In genomic region chr9:126886194-126886830, GRCh38 we compare ENCODE assay signal across 16 cellular contexts. TPM values are rescaled to one million over a fixed set of nuclear protein-coding genes. Genes with fewer than 3 reads are reported as not detected.
DNase-seq lines count a peak whose midpoint lies in the region; ATAC-seq, FAIRE-seq and TF ChIP-seq lines count a peak whose summit lies in the region.
"Had no signal": no experiment of that assay in that cellular context is flagged by ENCODE, and none has a peak within 500 bp of the region (broad histone marks: within the 10 kb centered on the region; RNA-seq: fewer than 3 reads in every experiment).

No MANE protein-coding gene starts in this region.

- in situ Hi-C loops in HepG2 (cut with HindIII; ENCODE audit: extremely low pct_ligation_motif_present, low pct_unique_long_range_greater_than_20kb) = no loop called here

- peaks cover 26% of the 10 kb centered on the region for H3K4me1 ChIP-seq in HepG2 (ENCODE audit: insufficient read depth, low read length)
- H3K4me1 ChIP-seq in right lobe of liver = peaks cover 0 to 9% (median 2%) of the 10 kb centered on the region in 4 donors
- no peaks in the 10 kb centered on the region for H3K4me1 ChIP-seq in mesodermal cell (ENCODE audit: control insufficient read depth, insufficient read depth, low read length, poor library complexity, severe bottlenecking)
- no peaks in the 10 kb centered on the region for H3K4me1 ChIP-seq in upper lobe of right lung

- H4K20me1 ChIP-seq in HepG2 (ENCODE audit: insufficient read depth, low read length) = no peaks in the 10 kb centered on the region; the same call in 1 of the 2 replicates

- 89% methylated on average over 10 of the region's 15 CpGs for WGBS in HepG2 (ENCODE audit: low lambda C conversion rate)
- 100% methylated on average over 2 of the region's 15 CpGs for WGBS in right lobe of liver (ENCODE audit: insufficient coverage, low coverage, low lambda C conversion rate, missing lambda C conversion rate)
- 58 to 59% methylated on average over 12 to 15 of the region's 15 CpGs for WGBS in mesodermal cell (ENCODE audit: insufficient coverage in 2 of 2), 2 experiments

- H3K4me1 Mint-ChIP-seq in glutamatergic neuron (ENCODE audit: low read depth, unreplicated experiment) = peaks cover 38% of the 10 kb centered on the region
- H3K4me1 Mint-ChIP-seq in activated naive CD8-positive, alpha-beta T cell treated with anti-CD3 and anti-CD28 coated beads for 36 hours = peaks cover 4% of the 10 kb centered on the region

- POLR2A ChIA-PET in HepG2 (lab: Yijun Ruan, JAX) = interaction anchor here (0.6 kb wide), 1 partner anchor 27 kb away, joined by 3 read pairs; no protein-coding TSS in a partner anchor

- no peak overlapping the region for H3K4me3 ChIP-seq in HepG2 (replicated peaks in 1 of 3; ENCODE audit: insufficient read depth in 1 of 3, low read depth in 2 of 3, low read length in 3 of 3)
- no peak overlapping the region for H3K4me3 ChIP-seq in right lobe of liver
- H3K4me3 ChIP-seq in mesodermal cell (ENCODE audit: extremely low read depth, insufficient read depth, low read length, poor library complexity, severe bottlenecking) = no peak overlapping the region
- H3K4me3 ChIP-seq in upper lobe of right lung = no peak overlapping the region
- H3K4me3 ChIP-seq: PC-9 had no signal

- H3K36me3 ChIP-seq in HepG2 (replicated peaks in 1 of 2; ENCODE audit: control insufficient read depth in 1 of 2, insufficient read depth in 2 of 2, low read length in 2 of 2) (peaks cover 5 to 12% of the 10 kb centered on the region in 2 experiments; a peak in 3 of 5 replicates), right lobe of liver (peaks cover 0 to 3% (median 0%) of the 10 kb centered on the region in 4 donors), mesodermal cell (ENCODE audit: control insufficient read depth, insufficient read depth, low read length) (peaks cover 23% of the 10 kb centered on the region), upper lobe of right lung (peaks cover 21% of the 10 kb centered on the region)

- H3K27ac ChIP-seq in HepG2 (ENCODE audit: extremely low read length, insufficient read depth, low read length) (no peak overlapping the region), right lobe of liver (no peak overlapping the region), mesodermal cell (ENCODE audit: low read depth, low read length, severe bottlenecking) (peak overlapping the region; percentile 0), upper lobe of right lung (no peak overlapping the region)
- H3K27ac ChIP-seq: PC-9 had no signal

- ATAC-seq in HepG2 (no peak), right lobe of liver (no peak), upper lobe of right lung (no peak), GM18519 (IDR thresholded peaks at IDR 0.05; ENCODE audit: low FRiP score, unreplicated experiment) (no peak)
- ATAC-seq: HCT116 had no signal

- TF ChIP-seq CTCF in HepG2 (CRISPR knock-in tag; IDR thresholded peaks at IDR 0.05) = no peak
- TF ChIP-seq CTCF in right lobe of liver (IDR thresholded peaks at IDR 0.05) = no peak
- no peak for TF ChIP-seq CTCF in glutamatergic neuron (IDR thresholded peaks at IDR 0.05; ENCODE audit: partially characterized antibody, unreplicated experiment)
- TF ChIP-seq CTCF in upper lobe of right lung (IDR thresholded peaks at IDR 0.05) = no peak

- no TSS peak for BruUV-seq in HepG2 (replicated peaks; lab: Mats Ljungman, UMichigan)

- H3K4me2 ChIP-seq in HepG2 (ENCODE audit: low read depth, low read length) = no peak overlapping the region
- H3K4me2 ChIP-seq: PC-9 had no signal

- H3K27ac Mint-ChIP-seq in glutamatergic neuron (ENCODE audit: unreplicated experiment) = peak overlapping the region; percentile 62
- H3K27ac Mint-ChIP-seq in activated naive CD8-positive, alpha-beta T cell treated with anti-CD3 and anti-CD28 coated beads for 36 hours = no peak overlapping the region

- no peak for FAIRE-seq in HepG2 (lab: Jason Lieb, UNC)
- FAIRE-seq: A204.1 had no signal

- no peaks in the 10 kb centered on the region for H3K36me3 Mint-ChIP-seq in glutamatergic neuron (ENCODE audit: unreplicated experiment)
- no peaks in the 10 kb centered on the region for H3K36me3 Mint-ChIP-seq in activated naive CD8-positive, alpha-beta T cell treated with anti-CD3 and anti-CD28 coated beads for 36 hours

- DNase-seq in HepG2 (ENCODE audit: low spot score) (no peak), right lobe of liver (no peak), glutamatergic neuron (no peak), upper lobe of right lung (peak; percentile 40)
- DNase-seq in activated naive CD8-positive, alpha-beta T cell treated with anti-CD3 and anti-CD28 coated beads for 36 hours = no peak
- no peak for DNase-seq in activated CD8-positive, alpha-beta memory T cell treated with anti-CD3 and anti-CD28 coated beads for 24 hours
- DNase-seq: C1 segment of cervical spinal cord, KG1, NCI-H1048, NCI-H146, NCI-H2081 treated with DMSO at 0.1 percent for 48 hours, PC-9 had no signal

- TF ChIP-seq POLR2A in HepG2 (IDR thresholded peaks at IDR 0.05; ENCODE audit: insufficient read depth in 1 of 2, low read depth in 2 of 2, low read length in 2 of 2) (no peak), right lobe of liver (IDR thresholded peaks at IDR 0.05) (no peak)

- CTCF ChIA-PET in HepG2 (lab: Yijun Ruan, JAX; ENCODE audit: low intra/inter-chr PET ratio, low total read pairs) = no interaction called here

- H3K27me3 Mint-ChIP-seq in glutamatergic neuron (ENCODE audit: unreplicated experiment) = no peaks in the 10 kb centered on the region
- no peaks in the 10 kb centered on the region for H3K27me3 Mint-ChIP-seq in activated naive CD8-positive, alpha-beta T cell treated with anti-CD3 and anti-CD28 coated beads for 36 hours

- H3K9me3 ChIP-seq in HepG2 (ENCODE audit: low read length) (no peaks in the 10 kb centered on the region), right lobe of liver (no peaks in the 10 kb centered on the region), mesodermal cell (ENCODE audit: control insufficient read depth, low read length) (no peaks in the 10 kb centered on the region), upper lobe of right lung (no peaks in the 10 kb centered on the region)

- TF ChIP-seq EP300 in HepG2 (IDR thresholded peaks at IDR 0.05; ENCODE audit: low read depth in 2 of 2, low read length in 2 of 2) (no peak), HepG2 (CRISPR knock-in tag; IDR thresholded peaks at IDR 0.05; ENCODE audit: borderline replicate concordance) (no peak)

- H3K9me3 Mint-ChIP-seq in glutamatergic neuron (ENCODE audit: unreplicated experiment) = peaks cover 6% of the 10 kb centered on the region
- H3K9me3 Mint-ChIP-seq in activated naive CD8-positive, alpha-beta T cell treated with anti-CD3 and anti-CD28 coated beads for 36 hours = no peaks in the 10 kb centered on the region

- H3K79me2 ChIP-seq in HepG2 (ENCODE audit: insufficient read depth, low read length) = no peaks in the 10 kb centered on the region

- no peak overlapping the region for H3K4me3 Mint-ChIP-seq in glutamatergic neuron (ENCODE audit: unreplicated experiment)
- H3K4me3 Mint-ChIP-seq in activated naive CD8-positive, alpha-beta T cell treated with anti-CD3 and anti-CD28 coated beads for 36 hours = no peak overlapping the region

- no peak overlapping the region for H2AFZ ChIP-seq in HepG2 (ENCODE audit: low read length)
- H2AFZ ChIP-seq: PC-9 had no signal

- H3K27me3 ChIP-seq in HepG2 (ENCODE audit: control insufficient read depth in 1 of 2, insufficient read depth in 2 of 2, low read length in 2 of 2) (no peaks in the 10 kb centered on the region), right lobe of liver (no peaks in the 10 kb centered on the region), upper lobe of right lung (no peaks in the 10 kb centered on the region)

- TF ChIP-seq RAD21 in HepG2 (CRISPR knock-in tag; IDR thresholded peaks at IDR 0.05) = no peak

- H3K9ac ChIP-seq in HepG2 (ENCODE audit: insufficient read depth, low read depth, low read length) = no peak overlapping the region

- intact Hi-C loops in HepG2 (cut with micrococcal nuclease; ENCODE audit: unreplicated experiment) (no loop called here), right lobe of liver (cut with DNase I) (no loop called here), upper lobe of right lung (cut with DNase I) (no loop called here)

RNA-seq across cellular contexts. Expression of gene ZBTB34, which starts 25.9 kb away (rescaled TPM):
- 5.9 and 10.2 TPM in 2 replicates for total RNA-seq in HepG2 (2016; rRNA removed; fragmentation: Illumina TruSeq; extraction: Trizol)
- 0.53 and 0.61 TPM in 2 replicates for total RNA-seq in HepG2 (2016; cell fraction: cytosol; rRNA removed; fragmentation: Illumina TruSeq; extraction: Trizol; ENCODE audit: low read depth)
- 5.8 and 9.1 TPM in 2 replicates for total RNA-seq in HepG2 (2016; cell fraction: insoluble cytoplasmic fraction; rRNA removed; fragmentation: Illumina TruSeq; extraction: Trizol)
- 3.1 and 3.2 TPM in 2 replicates for total RNA-seq in HepG2 (2016; cell fraction: membrane; rRNA removed; fragmentation: Illumina TruSeq; extraction: Trizol)
- 6.8 and 7.5 TPM in 2 replicates for total RNA-seq in HepG2 (2016; cell fraction: nucleus; rRNA removed; fragmentation: Illumina TruSeq; extraction: Trizol)
- 8.1 and 8.7 TPM in 2 replicates for polyA plus RNA-seq in HepG2 (2011; rRNA removed)
- 4.2 and 6.5 TPM in 2 replicates for polyA plus RNA-seq in HepG2 (2011; cell fraction: cytosol; rRNA removed)
- polyA plus RNA-seq in HepG2 (2011; cell fraction: nucleus; rRNA removed) = 6.5 and 7.0 TPM in 2 replicates
- polyA plus RNA-seq in HepG2 (2012) = 4.7 and 4.8 TPM in 2 replicates
- 0.17 TPM in 2 replicates for polyA plus RNA-seq in HepG2 (2016; cell fraction: cytosol; fragmentation: Illumina TruSeq; extraction: Trizol; ENCODE audit: low read depth)
- polyA plus RNA-seq in HepG2 (2016; cell fraction: insoluble cytoplasmic fraction; fragmentation: Illumina TruSeq; extraction: Trizol; ENCODE audit: low read depth) = 5.3 and 5.7 TPM in 2 replicates
- polyA plus RNA-seq in HepG2 (2016; cell fraction: membrane; fragmentation: Illumina TruSeq; extraction: Trizol; ENCODE audit: low read depth) = 0.92 and 0.98 TPM in 2 replicates
- 7.7 and 8.1 TPM in 2 replicates for polyA plus RNA-seq in HepG2 (2016; cell fraction: nucleus; fragmentation: Illumina TruSeq; extraction: Trizol; ENCODE audit: insufficient read depth, low read depth)
- 12.3 and 20.4 TPM in 2 replicates for polyA minus RNA-seq in HepG2 (2011; rRNA and poly(A)+ RNA removed; ENCODE audit: low replicate concordance)
- polyA minus RNA-seq in HepG2 (2011; cell fraction: cytosol; rRNA and poly(A)+ RNA removed) = 7.8 and 9.6 TPM in 2 replicates
- 12.1 and 15.7 TPM in 2 replicates for polyA minus RNA-seq in HepG2 (2011; cell fraction: nucleus; rRNA and poly(A)+ RNA removed)
- total RNA-seq in right lobe of liver = 1 to 10 TPM; 2.0 to 3.4 (median 2.3) TPM
- 21.0 TPM for total RNA-seq in glutamatergic neuron (ENCODE audit: unreplicated experiment)
- 11.4 TPM for polyA plus RNA-seq in mesodermal cell (2013, experiment 1 of 2)
- polyA plus RNA-seq in mesodermal cell (2013, experiment 2 of 2) = 10.0 TPM
- total RNA-seq in upper lobe of right lung = 15.1 TPM
- 1 to 10 TPM; 4.4 to 4.7 TPM for total RNA-seq in activated naive CD8-positive, alpha-beta T cell treated with anti-CD3 and anti-CD28 coated beads for 36 hours

RNA-seq across cellular contexts. Expression of gene RALGPS1, which starts 28.3 kb away (rescaled TPM):
- total RNA-seq in HepG2 (2016; rRNA removed; fragmentation: Illumina TruSeq; extraction: Trizol) = 2.2 and 3.7 TPM in 2 replicates
- total RNA-seq in HepG2 (2016; cell fraction: cytosol; rRNA removed; fragmentation: Illumina TruSeq; extraction: Trizol; ENCODE audit: low read depth) = 2.5 and 3.0 TPM in 2 replicates
- 3.1 and 4.0 TPM in 2 replicates for total RNA-seq in HepG2 (2016; cell fraction: insoluble cytoplasmic fraction; rRNA removed; fragmentation: Illumina TruSeq; extraction: Trizol)
- 4.9 and 5.0 TPM in 2 replicates for total RNA-seq in HepG2 (2016; cell fraction: membrane; rRNA removed; fragmentation: Illumina TruSeq; extraction: Trizol)
- total RNA-seq in HepG2 (2016; cell fraction: nucleus; rRNA removed; fragmentation: Illumina TruSeq; extraction: Trizol) = 7.5 and 9.4 TPM in 2 replicates
- polyA plus RNA-seq in HepG2 (2011; rRNA removed) = 6.5 and 9.5 TPM in 2 replicates
- 3.0 and 5.8 TPM in 2 replicates for polyA plus RNA-seq in HepG2 (2011; cell fraction: cytosol; rRNA removed)
- 26.3 and 34.5 TPM in 2 replicates for polyA plus RNA-seq in HepG2 (2011; cell fraction: nucleus; rRNA removed)
- 11.9 and 13.3 TPM in 2 replicates for polyA plus RNA-seq in HepG2 (2012)
- polyA plus RNA-seq in HepG2 (2016; cell fraction: cytosol; fragmentation: Illumina TruSeq; extraction: Trizol; ENCODE audit: low read depth) = 2.9 and 3.7 TPM in 2 replicates
- 2.8 and 3.2 TPM in 2 replicates for polyA plus RNA-seq in HepG2 (2016; cell fraction: insoluble cytoplasmic fraction; fragmentation: Illumina TruSeq; extraction: Trizol; ENCODE audit: low read depth)
- polyA plus RNA-seq in HepG2 (2016; cell fraction: membrane; fragmentation: Illumina TruSeq; extraction: Trizol; ENCODE audit: low read depth) = 3.1 and 4.4 TPM in 2 replicates
- 6.9 and 11.6 TPM in 2 replicates for polyA plus RNA-seq in HepG2 (2016; cell fraction: nucleus; fragmentation: Illumina TruSeq; extraction: Trizol; ENCODE audit: insufficient read depth, low read depth)
- 7.3 and 9.6 TPM in 2 replicates for polyA minus RNA-seq in HepG2 (2011; rRNA and poly(A)+ RNA removed; ENCODE audit: low replicate concordance)
- polyA minus RNA-seq in HepG2 (2011; cell fraction: cytosol; rRNA and poly(A)+ RNA removed) = 2.6 and 3.3 TPM in 2 replicates
- 15.6 and 26.6 TPM in 2 replicates for polyA minus RNA-seq in HepG2 (2011; cell fraction: nucleus; rRNA and poly(A)+ RNA removed)
- total RNA-seq in right lobe of liver = 1 to 10 TPM; 1.2 to 3.8 (median 2.4) TPM
- total RNA-seq in glutamatergic neuron (ENCODE audit: unreplicated experiment) = 23.8 TPM
- 3.2 TPM for polyA plus RNA-seq in mesodermal cell (2013, experiment 1 of 2)
- 2.6 TPM for polyA plus RNA-seq in mesodermal cell (2013, experiment 2 of 2)
- 15.9 TPM for total RNA-seq in upper lobe of right lung
- total RNA-seq in activated naive CD8-positive, alpha-beta T cell treated with anti-CD3 and anti-CD28 coated beads for 36 hours = 1 to 10 TPM in 1 of 2 experiments, under 1 TPM in 1; 0.56 to 1.1 TPM
